In the genomic region with DNA sequence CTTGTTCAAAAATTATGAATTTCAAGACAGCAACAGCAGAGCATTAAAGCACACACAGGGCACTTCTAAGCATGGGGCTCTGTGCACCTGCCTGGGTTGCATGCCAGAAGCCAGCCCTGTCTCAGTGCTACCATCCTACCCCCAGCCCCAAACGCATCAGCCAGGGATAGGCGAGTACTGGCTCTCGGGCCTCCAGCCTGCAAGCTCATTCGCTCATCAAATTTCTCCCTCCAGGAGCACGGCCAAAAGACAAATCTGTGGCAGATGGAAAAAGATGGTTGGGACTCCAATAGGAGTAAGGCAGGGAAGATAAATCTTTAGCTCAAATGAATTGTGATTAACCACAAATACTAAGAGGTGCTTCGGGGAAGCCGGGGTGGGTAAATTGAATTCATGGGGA, we compare ENCODE assay signal across 25 cellular contexts.
"Had no signal": no experiment of that assay in that cellular context is flagged by ENCODE, and none has a peak within 500 bp of the region (broad histone marks: within the 10 kb centered on the region; RNA-seq: fewer than 3 reads in every experiment).

No MANE protein-coding gene starts in this region.

- FAIRE-seq: kidney, TTC549 had no signal

- H3K36me3 Mint-ChIP-seq: activated naive CD4-positive, alpha-beta T cell treated with anti-CD3 and anti-CD28 coated beads, Interleukin-2, amount 50 U/mL, for 72 hours; mesothelial cell of epicardium; naive B cell; stimulated activated effector memory CD8-positive, alpha-beta T cell treated with anti-CD3 and anti-CD28 coated beads, Interleukin-12 subunit alpha, Interleukin-12 subunit beta, amount 100 ng/mL, for 72 hours had no signal

- H3K27ac Mint-ChIP-seq: activated CD8-positive, alpha-beta T cell treated with anti-CD3 and anti-CD28 coated beads for 36 hours; activated naive CD4-positive, alpha-beta T cell treated with anti-CD3 and anti-CD28 coated beads, Interleukin-2, amount 50 U/mL, for 72 hours; activated T-helper 2 cell treated with anti-CD3 and anti-CD28 coated beads, Interferon-gamma antibody, Interleukin-2, Interleukin-4, amounts not matched to agents 10 μg/mL and 5 μg/mL and 100 μg/mL, durations not matched to agents 14 hours and 24 hours and 36 hours; effector memory CD8-positive, alpha-beta T cell; mesothelial cell of epicardium; naive B cell; neural progenitor cell; stimulated activated effector memory CD8-positive, alpha-beta T cell treated with anti-CD3 and anti-CD28 coated beads, Interleukin-12 subunit alpha, Interleukin-12 subunit beta, amount 100 ng/mL, for 72 hours; stimulated activated naive CD8-positive, alpha-beta T cell treated with anti-CD3 and anti-CD28 coated beads, Interleukin-15, Interleukin-2, amounts not matched to agents 100 ng/mL and 50 ng/mL, for 24 hours had no signal

- H2AFZ ChIP-seq: neural progenitor cell had no signal

- H3K27ac ChIP-seq: neural progenitor cell, right lobe of liver, thoracic aorta, vagina, WERI-Rb-1 had no signal

- H3K36me3 ChIP-seq: neural progenitor cell, right lobe of liver, thoracic aorta, vagina, WERI-Rb-1 had no signal

- H3K4me2 ChIP-seq: neural progenitor cell had no signal

- H3K9me3 ChIP-seq: right lobe of liver, thoracic aorta, vagina had no signal

- H3K9me3 Mint-ChIP-seq: activated CD8-positive, alpha-beta T cell treated with anti-CD3 and anti-CD28 coated beads for 36 hours; activated naive CD4-positive, alpha-beta T cell treated with anti-CD3 and anti-CD28 coated beads, Interleukin-2, amount 50 U/mL, for 72 hours; activated T-helper 2 cell treated with anti-CD3 and anti-CD28 coated beads, Interferon-gamma antibody, Interleukin-2, Interleukin-4, amounts not matched to agents 10 μg/mL and 5 μg/mL and 100 μg/mL, durations not matched to agents 14 hours and 24 hours and 36 hours; effector memory CD8-positive, alpha-beta T cell; mesothelial cell of epicardium; neural progenitor cell; stimulated activated effector memory CD8-positive, alpha-beta T cell treated with anti-CD3 and anti-CD28 coated beads, Interleukin-12 subunit alpha, Interleukin-12 subunit beta, amount 100 ng/mL, for 72 hours; stimulated activated naive CD8-positive, alpha-beta T cell treated with anti-CD3 and anti-CD28 coated beads, Interleukin-15, Interleukin-2, amounts not matched to agents 100 ng/mL and 50 ng/mL, for 24 hours had no signal

- H3K27me3 Mint-ChIP-seq: activated CD8-positive, alpha-beta T cell treated with anti-CD3 and anti-CD28 coated beads for 36 hours; stimulated activated naive CD8-positive, alpha-beta T cell treated with anti-CD3 and anti-CD28 coated beads, Interleukin-15, Interleukin-2, amounts not matched to agents 100 ng/mL and 50 ng/mL, for 24 hours had no signal

- DNase-seq: activated CD4-positive, alpha-beta T cell treated with anti-CD3 and anti-CD28 coated beads for 1 hour; activated CD4-positive, alpha-beta T cell treated with anti-CD3 and anti-CD28 coated beads, Interleukin-2, amount 50 U/mL, for 1 hour; activated CD8-positive, alpha-beta T cell treated with anti-CD3 and anti-CD28 coated beads for 36 hours; activated naive CD4-positive, alpha-beta T cell; activated T-cell treated with anti-CD3 and anti-CD28 coated beads, Interleukin-2, amount 50 U/mL, for 48 hours; cortex of kidney; effector memory CD8-positive, alpha-beta T cell; erythroblast; hippocampal formation; kidney; left colon; naive B cell; right lobe of liver; stimulated activated CD4-positive, alpha-beta T cell treated with anti-CD3 and anti-CD28 coated beads, Interleukin-12 subunit alpha, Interleukin-12 subunit beta, amount 100 ng/mL, for 4 hours; stimulated activated CD4-positive, alpha-beta T cell treated with anti-CD3 and anti-CD28 coated beads, Interleukin-4, amount 100 ng/mL, for 1 hour; WERI-Rb-1 had no signal

- H3K4me1 ChIP-seq: right lobe of liver, vagina had no signal

- H3K4me3 Mint-ChIP-seq: activated CD8-positive, alpha-beta T cell treated with anti-CD3 and anti-CD28 coated beads for 36 hours; effector memory CD8-positive, alpha-beta T cell; mesothelial cell of epicardium; naive B cell; neural progenitor cell; stimulated activated effector memory CD8-positive, alpha-beta T cell treated with anti-CD3 and anti-CD28 coated beads, Interleukin-12 subunit alpha, Interleukin-12 subunit beta, amount 100 ng/mL, for 72 hours; stimulated activated naive CD8-positive, alpha-beta T cell treated with anti-CD3 and anti-CD28 coated beads, Interleukin-15, Interleukin-2, amounts not matched to agents 100 ng/mL and 50 ng/mL, for 24 hours had no signal

- H3K27me3 ChIP-seq: neural progenitor cell, right lobe of liver, vagina had no signal

- H3K4me3 ChIP-seq: neural progenitor cell, right lobe of liver, thoracic aorta, vagina had no signal

- H3K4me1 Mint-ChIP-seq: naive B cell; stimulated activated effector memory CD8-positive, alpha-beta T cell treated with anti-CD3 and anti-CD28 coated beads, Interleukin-12 subunit alpha, Interleukin-12 subunit beta, amount 100 ng/mL, for 72 hours had no signal

- ATAC-seq: activated CD8-positive, alpha-beta T cell treated with anti-CD3 and anti-CD28 coated beads for 36 hours; activated naive CD4-positive, alpha-beta T cell treated with anti-CD3 and anti-CD28 coated beads, Interleukin-2, amount 50 U/mL, for 72 hours; effector memory CD8-positive, alpha-beta T cell; left colon; right lobe of liver; stimulated activated effector memory CD8-positive, alpha-beta T cell treated with anti-CD3 and anti-CD28 coated beads, Interleukin-12 subunit alpha, Interleukin-12 subunit beta, amount 100 ng/mL, for 72 hours had no signal
